ENCODE assay signal across 8 cellular contexts in genomic region chrX:23694606-23695005, GRCh38. TPM values are rescaled to one million over a fixed set of nuclear protein-coding genes. Genes with fewer than 3 reads are reported as not detected.
DNase-seq lines count a peak whose midpoint lies in the region; ATAC-seq and TF ChIP-seq lines count a peak whose summit lies in the region.

No MANE protein-coding gene starts in this region.

- DNase-seq in Kasumi-1 (lab: John Stamatoyannopoulos, UW) (peak; percentile 16 to 39), T-helper 1 cell (peak; percentile 8 to 35 (median 14)), caudate nucleus (lab: John Stamatoyannopoulos, UW) (peak in 39 of 61 donors; percentile 0 to 58 (median 6)), left colon (peak; percentile 30 to 58)
- DNase-seq in stimulated activated CD4-positive, alpha-beta T cell treated with anti-CD3 and anti-CD28 coated beads, Interleukin-4, amount 100 ng/mL, for 4 hours = peak; percentile 13 to 25

- ATAC-seq in GM18858 (IDR thresholded peaks at IDR 0.05; ENCODE audit: unreplicated experiment) = peak; percentile 74
- ATAC-seq in left colon = peak; percentile 77
- no peak for ATAC-seq in HG02798 (IDR thresholded peaks at IDR 0.05; ENCODE audit: poor library complexity, unreplicated experiment)

- intact Hi-C loops in left colon (cut with DNase I, micrococcal nuclease) = loop anchor here (5.0 to 10.0 kb wide), 2 partner anchors 210 to 213 kb away; partner anchors contain the start of genes APOO (in 2 of the 2) and CXorf58 (in 2 of the 2)

- H3K27ac ChIP-seq in C4-2B (no peak overlapping the region), caudate nucleus (ENCODE audit: low read depth, low read length) (no peak overlapping the region)

- TF ChIP-seq CTCF in C4-2B (conservative IDR thresholded peaks at IDR 0.05) = peak; percentile 63

RNA-seq across cellular contexts. Expression of gene PRDX4, which starts 27.3 kb away (rescaled TPM):
- total RNA-seq in left colon = 10 to 100 TPM; 39.1 to 43.3 TPM

RNA-seq across cellular contexts. Expression of gene ACOT9, which starts 48.5 kb away (rescaled TPM):
- 10 to 100 TPM; 22.4 to 25.9 TPM for total RNA-seq in left colon
